ENCODE assay signal across 26 cellular contexts in the genomic region with DNA sequence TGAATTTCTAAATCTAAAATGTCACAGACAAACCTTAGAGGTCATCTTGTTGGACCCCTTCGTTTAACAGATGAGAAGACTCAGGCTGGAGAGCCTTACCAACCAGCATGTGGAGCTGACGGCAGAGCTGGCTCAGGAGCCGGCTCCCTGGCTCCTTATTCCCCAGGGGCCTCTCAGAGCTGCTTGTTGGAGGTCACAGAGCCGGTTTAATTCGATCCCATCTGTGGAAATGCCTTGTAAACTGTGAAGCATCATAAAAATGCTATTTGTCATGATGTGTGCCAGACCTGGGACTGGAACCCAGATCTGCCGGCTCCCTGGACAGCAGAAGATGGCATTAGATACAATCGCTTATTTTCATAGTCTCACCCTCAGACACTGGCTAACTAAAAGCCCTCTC. TPM values are rescaled to one million over a fixed set of nuclear protein-coding genes. Genes with fewer than 3 reads are reported as not detected.
DNase-seq lines count a peak whose midpoint lies in the region; ATAC-seq and TF ChIP-seq lines count a peak whose summit lies in the region.
"Had no signal": no experiment of that assay in that cellular context is flagged by ENCODE, and none has a peak within 500 bp of the region (broad histone marks: within the 10 kb centered on the region; RNA-seq: fewer than 3 reads in every experiment).

No MANE protein-coding gene starts in this region.

- H3K27me3 ChIP-seq in WERI-Rb-1 (ENCODE audit: insufficient read depth, low read depth, severe bottlenecking) (no peaks in the 10 kb centered on the region), trophoblast cell (ENCODE audit: insufficient read depth, low read length) (no peaks in the 10 kb centered on the region), testis (no peaks in the 10 kb centered on the region)
- H3K27me3 ChIP-seq: tibial artery had no signal

- H3K4ac ChIP-seq in trophoblast cell (ENCODE audit: low read depth, low read length), result no peak overlapping the region

- H3K27ac ChIP-seq in WERI-Rb-1, result no peak overlapping the region
- H3K27ac ChIP-seq in trophoblast cell (ENCODE audit: low read depth, low read length), result no peak overlapping the region
- H3K27ac ChIP-seq in testis, result no peak overlapping the region
- H3K27ac ChIP-seq: SK-N-MC, tibial artery had no signal

- H3K9ac ChIP-seq in trophoblast cell (ENCODE audit: low read length), result no peak overlapping the region

- intact Hi-C loops in testis (cut with DNase I; ENCODE audit: low total_unique reads), result no loop called here

- H3K9me3 ChIP-seq in WERI-Rb-1 (ENCODE audit: severe bottlenecking) (peaks cover 5% of the 10 kb centered on the region), trophoblast cell (ENCODE audit: insufficient read depth, low read depth, low read length) (peaks cover 2% of the 10 kb centered on the region), testis (no peaks in the 10 kb centered on the region)
- H3K9me3 ChIP-seq: tibial artery had no signal

- H3K14ac ChIP-seq in trophoblast cell (ENCODE audit: low read length), result no peak overlapping the region

- no peak overlapping the region for H2BK5ac ChIP-seq in trophoblast cell (ENCODE audit: low read depth, low read length, poor library complexity)

- ATAC-seq in naive thymus-derived CD8-positive, alpha-beta T cell, result no peak
- ATAC-seq: activated CD4-positive, CD25-positive, alpha-beta regulatory T cell treated with anti-CD3 and anti-CD28 coated beads, Interleukin-2, amount 50 U/mL, for 24 hours; activated naive CD4-positive, alpha-beta T cell treated with anti-CD3 and anti-CD28 coated beads, Interleukin-2, amount 50 U/mL, for 72 hours; HepG2; left lobe of liver had no signal

- H2BK120ac ChIP-seq in trophoblast cell (ENCODE audit: insufficient read depth, low read length, poor library complexity), result no peak overlapping the region

- H3K27me3 Mint-ChIP-seq in naive thymus-derived CD8-positive, alpha-beta T cell, result peaks cover 5 to 46% (median 33%) of the 10 kb centered on the region in 5 donors

- no peak overlapping the region for H4K8ac ChIP-seq in trophoblast cell (ENCODE audit: low read depth, low read length)

- no peak overlapping the region for H2AK5ac ChIP-seq in trophoblast cell (ENCODE audit: low read length)

- TF ChIP-seq CTCF in AG10803 (conservative IDR thresholded peaks at IDR 0.05; ENCODE audit: low read length) (no peak), WERI-Rb-1 (IDR thresholded peaks at IDR 0.05; ENCODE audit: low read depth, low read length) (no peak), testis (IDR thresholded peaks at IDR 0.05) (no peak)

- no peak for TF ChIP-seq POLR2A in testis (IDR thresholded peaks at IDR 0.05)

- no peak overlapping the region for H2BK12ac ChIP-seq in trophoblast cell (ENCODE audit: low read length)

- no peaks in the 10 kb centered on the region for H3K9me3 Mint-ChIP-seq in naive thymus-derived CD8-positive, alpha-beta T cell
- H3K9me3 Mint-ChIP-seq: activated naive CD4-positive, alpha-beta T cell treated with anti-CD3 and anti-CD28 coated beads, Interleukin-2, amount 50 U/mL, for 72 hours; CD8-positive, alpha-beta memory T cell had no signal

- H3K79me1 ChIP-seq in trophoblast cell (ENCODE audit: low read length), result peaks cover 3% of the 10 kb centered on the region

- H4K12ac ChIP-seq in trophoblast cell (ENCODE audit: low read depth, low read length), result no peak overlapping the region

- H2AFZ ChIP-seq in trophoblast cell (ENCODE audit: insufficient read depth, low read length, poor library complexity), result no peak overlapping the region

- H3K27ac Mint-ChIP-seq in naive thymus-derived CD8-positive, alpha-beta T cell, result no peak overlapping the region
- H3K27ac Mint-ChIP-seq: CD8-positive, alpha-beta memory T cell had no signal

- H3K4me3 Mint-ChIP-seq in naive thymus-derived CD8-positive, alpha-beta T cell, result no peak overlapping the region
- H3K4me3 Mint-ChIP-seq: CD8-positive, alpha-beta memory T cell had no signal

- H3K4me1 ChIP-seq in trophoblast cell (ENCODE audit: control insufficient read depth in 1 of 2, insufficient read depth in 2 of 2, low read length in 2 of 2), result peaks cover 0 to 4% of the 10 kb centered on the region in 2 experiments
- H3K4me1 ChIP-seq in testis, result peaks cover 4% of the 10 kb centered on the region

- no CpG with 5 or more reads among the region's 7 CpGs for WGBS in trophoblast cell (ENCODE audit: extremely low coverage, insufficient coverage, insufficient read length)
- WGBS in testis, 2 donors, result 63 to 73% methylated on average over 7 of the region's 7 CpGs

- H3K23ac ChIP-seq in trophoblast cell (ENCODE audit: low read length), result no peak overlapping the region

- H3K4me3 ChIP-seq in AG10803 (ENCODE audit: low read length) (no peak overlapping the region), WERI-Rb-1 (ENCODE audit: low read depth, low read length) (no peak overlapping the region), trophoblast cell (ENCODE audit: low read depth, low read length) (no peak overlapping the region), testis (no peak overlapping the region)
- H3K4me3 ChIP-seq: SK-N-MC, tibial artery had no signal

- H3K36me3 ChIP-seq in WERI-Rb-1 (no peaks in the 10 kb centered on the region), trophoblast cell (ENCODE audit: control insufficient read depth in 1 of 2, insufficient read depth in 2 of 2, low read length in 2 of 2) (no peaks in the 10 kb centered on the region), testis (ENCODE audit: low read depth, missing control alignments) (no peaks in the 10 kb centered on the region)
- H3K36me3 ChIP-seq: tibial artery had no signal

- no peak overlapping the region for H3K18ac ChIP-seq in trophoblast cell (ENCODE audit: low read length)

- no peaks in the 10 kb centered on the region for H3K36me3 Mint-ChIP-seq in naive thymus-derived CD8-positive, alpha-beta T cell
- H3K36me3 Mint-ChIP-seq: activated naive CD4-positive, alpha-beta T cell treated with anti-CD3 and anti-CD28 coated beads, Interleukin-2, amount 50 U/mL, for 72 hours; CD8-positive, alpha-beta memory T cell had no signal

- H3K4me1 Mint-ChIP-seq in naive thymus-derived CD8-positive, alpha-beta T cell, result no peaks in the 10 kb centered on the region
- H3K4me1 Mint-ChIP-seq: CD8-positive, alpha-beta memory T cell had no signal

- H3K79me2 ChIP-seq in trophoblast cell (ENCODE audit: control insufficient read depth, insufficient read depth, low read length, poor library complexity), result no peaks in the 10 kb centered on the region

- no peak overlapping the region for H3K4me2 ChIP-seq in trophoblast cell (ENCODE audit: low read length)

- DNase-seq in AG10803 (ENCODE audit: low read depth) (peak; percentile 16), NCI-H1694 (lab: John Stamatoyannopoulos, UW) (peak; percentile 89), WERI-Rb-1 (peak; percentile 11), mesenteric fat pad (ENCODE audit: low spot score) (peak; percentile 76), NOMO-1 treated with DMSO at 0.1 percent for 48 hours (lab: John Stamatoyannopoulos, UW; ENCODE audit: unreplicated experiment) (no peak), trophoblast cell (no peak), testis (no peak)
- no peak for DNase-seq in naive thymus-derived CD8-positive, alpha-beta T cell
- DNase-seq: EL; NCI-H1105; NK-92 treated with Interleukin-12 subunit alpha and Interleukin-12 subunit beta, amount 100 ng/mL, for 24 hours; stimulated activated CD4-positive, alpha-beta T cell treated with anti-CD3 and anti-CD28 coated beads, Interleukin-2, amount 100 ng/mL, for 24 hours; stimulated activated naive CD4-positive, alpha-beta T cell treated with Interleukin-2 at 50 U/mL for 16 hours; T1000 had no signal

- H4K91ac ChIP-seq in trophoblast cell (ENCODE audit: low read depth, low read length), result no peak overlapping the region

- POLR2A ChIA-PET in naive thymus-derived CD8-positive, alpha-beta T cell (lab: Charles Lee), result no interaction called here

RNA-seq across cellular contexts. Expression of a gene that starts 8.2 kb away (rescaled TPM):
- total RNA-seq in mesenteric fat pad (not detected), testis (1 to 10 TPM; 7.5 to 8.7 TPM)
- 0.07 and 0.14 TPM in 2 replicates for polyA plus RNA-seq in trophoblast cell (2013)
- not detected for total RNA-seq in naive thymus-derived CD8-positive, alpha-beta T cell
- not detected for polyA plus RNA-seq in naive thymus-derived CD8-positive, alpha-beta T cell
- 30.6 TPM for polyA plus RNA-seq in testis (ENCODE audit: insufficient read depth, low read depth, low replicate concordance)
- total RNA-seq: activated naive CD4-positive, alpha-beta T cell treated with anti-CD3 and anti-CD28 coated beads, Interleukin-2, amount 50 U/mL, for 72 hours; CD8-positive, alpha-beta memory T cell; cerebellum; fibroblast of lung; HepG2; left lobe of liver; mononuclear cell; RPMI7951 had no signal
- polyA plus RNA-seq: CD8-positive, alpha-beta memory T cell; fibroblast of lung; HepG2; neural cell had no signal

RNA-seq across cellular contexts. Expression of a gene that starts 43.2 kb away (rescaled TPM):
- total RNA-seq in mesenteric fat pad, result 1.9 TPM
- 0.29 and 0.42 TPM in 2 replicates for polyA plus RNA-seq in trophoblast cell (2013)
- total RNA-seq in naive thymus-derived CD8-positive, alpha-beta T cell, result not detected
- polyA plus RNA-seq in naive thymus-derived CD8-positive, alpha-beta T cell, result not detected
- total RNA-seq in testis, result 1 to 10 TPM; 1.0 to 2.5 TPM
- polyA plus RNA-seq in testis (ENCODE audit: insufficient read depth, low read depth, low replicate concordance), result 1.5 TPM
- total RNA-seq: activated naive CD4-positive, alpha-beta T cell treated with anti-CD3 and anti-CD28 coated beads, Interleukin-2, amount 50 U/mL, for 72 hours; CD8-positive, alpha-beta memory T cell; HepG2 had no signal
- polyA plus RNA-seq: CD8-positive, alpha-beta memory T cell; fibroblast of lung; HepG2 had no signal

Comparison
In these comparisons a context has a peak if more than half of its experiments do, and no peak if none do; other contexts are left out.
1. DNase-seq: peak in AG10803 (single experiment), NCI-H1694 (single experiment), WERI-Rb-1 (single experiment) and mesenteric fat pad (single experiment); none in NOMO-1 treated with DMSO at 0.1 percent for 48 hours (single experiment), trophoblast cell (0 of 2), naive thymus-derived CD8-positive, alpha-beta T cell (0 of 10) and testis (single experiment).